6 cellular contexts compared by ENCODE assay signal in genomic region chr10:45787342-45787741, GRCh38. TPM values are rescaled to one million over a fixed set of nuclear protein-coding genes. Genes with fewer than 3 reads are reported as not detected.
DNase-seq lines count a peak whose midpoint lies in the region; ATAC-seq, FAIRE-seq and TF ChIP-seq lines count a peak whose summit lies in the region.
"Not testable (repeated sequence)": the region's sequence is repeated elsewhere in the genome, so short reads cannot be mapped to it uniquely, and the experiment has no call there.

No MANE protein-coding gene starts in this region.

- H3K4me1 Mint-ChIP-seq in CD4-positive, alpha-beta T cell (ENCODE audit: low read depth); GM23338; WTC11: not testable (repeated sequence)

- not testable (repeated sequence) for H3K27ac ChIP-seq in CD4-positive, alpha-beta T cell (ENCODE audit: low read depth, low read length); GM23338 (ENCODE audit: low read depth); HepG2 (ENCODE audit: extremely low read length, insufficient read depth, low read length)
- H3K27ac ChIP-seq in OCI-LY1 (ENCODE audit: low read depth, low read length, poor library complexity, severe bottlenecking) = peak overlapping the region; percentile 28

- H3K4me3 ChIP-seq in GM23338; OCI-LY1 (ENCODE audit: low read depth, low read length, poor library complexity, severe bottlenecking); HepG2 (replicated peaks in 1 of 3; ENCODE audit: insufficient read depth in 1 of 3, low read depth in 2 of 3, low read length in 3 of 3): not testable (repeated sequence)

- H3K9me3 Mint-ChIP-seq in CD4-positive, alpha-beta T cell; GM23338; WTC11: not testable (repeated sequence)

- H2AFZ ChIP-seq in GM23338; OCI-LY1 (ENCODE audit: low read length); HepG2 (ENCODE audit: low read length): not testable (repeated sequence)

- intact Hi-C loops in CD4-positive, alpha-beta T cell (cut with DNase I, micrococcal nuclease); HepG2 (cut with micrococcal nuclease; ENCODE audit: unreplicated experiment): not testable (repeated sequence)

- H3K4me1 ChIP-seq in GM23338 (ENCODE audit: insufficient read depth); OCI-LY1 (ENCODE audit: insufficient read depth, low read length, severe bottlenecking); HepG2 (ENCODE audit: insufficient read depth, low read length): not testable (repeated sequence)

- H3K27me3 ChIP-seq in CD4-positive, alpha-beta T cell (ENCODE audit: control insufficient read depth, insufficient read depth, low read length); GM23338 (ENCODE audit: insufficient read depth); OCI-LY1 (ENCODE audit: insufficient read depth, low read length); HepG2 (ENCODE audit: control insufficient read depth in 1 of 2, insufficient read depth in 2 of 2, low read length in 2 of 2): not testable (repeated sequence)

- not testable (repeated sequence) for H3K9me3 ChIP-seq in CD4-positive, alpha-beta T cell (ENCODE audit: control insufficient read depth, low read length); OCI-LY1 (ENCODE audit: low read length); HepG2 (ENCODE audit: low read length)

- ATAC-seq in CD4-positive, alpha-beta T cell (ENCODE audit: poor library complexity) = not testable (repeated sequence)
- ATAC-seq in GM23338 (peak; percentile 98), WTC11 (peak; percentile 81), HepG2 (peak; percentile 73)

- not testable (repeated sequence) for TF ChIP-seq EP300 in HepG2 (IDR thresholded peaks at IDR 0.05; ENCODE audit: low read depth in 2 of 2, low read length in 2 of 2); HepG2 (CRISPR knock-in tag; IDR thresholded peaks at IDR 0.05; ENCODE audit: borderline replicate concordance)

- in situ Hi-C loops in HepG2 (cut with HindIII; ENCODE audit: extremely low pct_ligation_motif_present, low pct_unique_long_range_greater_than_20kb) = not testable (repeated sequence)

- not testable (repeated sequence) for H3K79me2 ChIP-seq in GM23338 (replicated peaks; ENCODE audit: insufficient read depth); OCI-LY1 (ENCODE audit: insufficient read depth, low read length); HepG2 (ENCODE audit: insufficient read depth, low read length)

- not testable (repeated sequence) for TF ChIP-seq CTCF in CD4-positive, alpha-beta T cell (IDR thresholded peaks at IDR 0.05); GM23338 (conservative IDR thresholded peaks at IDR 0.05; ENCODE audit: low read depth in 2 of 2); OCI-LY1 (IDR thresholded peaks at IDR 0.05; ENCODE audit: low read length); WTC11 (IDR thresholded peaks at IDR 0.05); HepG2 (CRISPR knock-in tag; IDR thresholded peaks at IDR 0.05)

- H3K36me3 Mint-ChIP-seq in CD4-positive, alpha-beta T cell (ENCODE audit: low read depth) = peaks cover 77% of the 10 kb centered on the region
- H3K36me3 Mint-ChIP-seq in GM23338 (ENCODE audit: low read depth) (peaks cover 14% of the 10 kb centered on the region), WTC11 (peaks cover 11% of the 10 kb centered on the region)

- not testable (repeated sequence) for H3K27me3 Mint-ChIP-seq in CD4-positive, alpha-beta T cell; GM23338 (ENCODE audit: insufficient read depth, low read depth, poor library complexity); WTC11 (ENCODE audit: low read depth)

- not testable (repeated sequence) for H3F3A ChIP-seq in GM23338 (replicated peaks; ENCODE audit: low read depth); OCI-LY1 (ENCODE audit: insufficient read depth, low read length)

- BruUV-seq in HepG2 (replicated peaks; lab: Mats Ljungman, UMichigan) = not testable (repeated sequence)

- not testable (repeated sequence) for H3K36me3 ChIP-seq in GM23338 (ENCODE audit: insufficient read depth)
- H3K36me3 ChIP-seq in OCI-LY1 (ENCODE audit: insufficient read depth, low read length) = peaks cover 13% of the 10 kb centered on the region
- peaks cover 3 to 11% of the 10 kb centered on the region in 2 experiments; a peak in 1 of 5 replicates for H3K36me3 ChIP-seq in HepG2 (replicated peaks in 1 of 2; ENCODE audit: control insufficient read depth in 1 of 2, insufficient read depth in 2 of 2, low read length in 2 of 2)

- DNase-seq in CD4-positive, alpha-beta T cell; GM23338 (ENCODE audit: low spot score); WTC11 (ENCODE audit: low spot score); HepG2 (ENCODE audit: low spot score): not testable (repeated sequence)
- DNase-seq in NAMALWA (ENCODE audit: low spot score) = peak; percentile 31

- not testable (repeated sequence) for H3K9ac ChIP-seq in OCI-LY1 (ENCODE audit: low read length); HepG2 (ENCODE audit: insufficient read depth, low read depth, low read length)

- TF ChIP-seq RAD21 in HepG2 (CRISPR knock-in tag; IDR thresholded peaks at IDR 0.05) = not testable (repeated sequence)

- FAIRE-seq in HepG2 (lab: Jason Lieb, UNC) = not testable (repeated sequence)

- not testable (repeated sequence) for H3K9me2 ChIP-seq in GM23338 (ENCODE audit: insufficient read depth); OCI-LY1 (ENCODE audit: low read depth, low read length)

- H3K4me2 ChIP-seq in GM23338; OCI-LY1 (ENCODE audit: low read length); HepG2 (ENCODE audit: low read depth, low read length): not testable (repeated sequence)

- H3K27ac Mint-ChIP-seq in CD4-positive, alpha-beta T cell = peak overlapping the region; percentile 35
- not testable (repeated sequence) for H3K27ac Mint-ChIP-seq in GM23338, WTC11

- POLR2A ChIA-PET in CD4-positive, alpha-beta T cell (lab: Charles Lee); WTC11 (lab: Charles Lee); HepG2 (lab: Yijun Ruan, JAX): not testable (repeated sequence)

- TF ChIP-seq POLR2A in HepG2 (IDR thresholded peaks at IDR 0.05; ENCODE audit: insufficient read depth in 1 of 2, low read depth in 2 of 2, low read length in 2 of 2) = not testable (repeated sequence)

- WGBS in HepG2 (ENCODE audit: low lambda C conversion rate) = 100% methylated on average over 2 of the region's 5 CpGs

- CTCF ChIA-PET in CD4-positive, alpha-beta T cell (lab: Charles Lee); WTC11 (lab: Charles Lee); HepG2 (lab: Yijun Ruan, JAX; ENCODE audit: low intra/inter-chr PET ratio, low total read pairs): not testable (repeated sequence)

- not testable (repeated sequence) for H3K4me3 Mint-ChIP-seq in CD4-positive, alpha-beta T cell; GM23338; WTC11

- H4K20me1 ChIP-seq in GM23338 (replicated peaks; ENCODE audit: insufficient read depth); OCI-LY1 (ENCODE audit: insufficient read depth, low read length); HepG2 (ENCODE audit: insufficient read depth, low read length): not testable (repeated sequence)

RNA-seq across cellular contexts. Expression of gene AGAP4, which starts 60.0 kb away (rescaled TPM):
- 10 to 100 TPM; 23.9 to 24.8 TPM for total RNA-seq in CD4-positive, alpha-beta T cell
- total RNA-seq in GM23338 (2014; rRNA removed; shearing (Covaris generic)) = 15.3 and 21.5 TPM in 2 replicates
- polyA plus RNA-seq in GM23338 (2016; fragmentation: Nextera tagmentation; extraction: Ambion mirVana) (17.6 and 19.9 TPM in 2 replicates), HepG2 (2011; rRNA removed) (31.9 and 38.3 TPM in 2 replicates)
- total RNA-seq in WTC11 (2021) (21.2 to 25.8 TPM (median 22.8 TPM) in 3 replicates), HepG2 (2016; rRNA removed; fragmentation: Illumina TruSeq; extraction: Trizol) (5.8 and 11.0 TPM in 2 replicates)
- total RNA-seq in HepG2 (2016; cell fraction: cytosol; rRNA removed; fragmentation: Illumina TruSeq; extraction: Trizol; ENCODE audit: low read depth) = 15.2 and 16.7 TPM in 2 replicates
- total RNA-seq in HepG2 (2016; cell fraction: insoluble cytoplasmic fraction; rRNA removed; fragmentation: Illumina TruSeq; extraction: Trizol) = 5.7 and 11.6 TPM in 2 replicates
- total RNA-seq in HepG2 (2016; cell fraction: membrane; rRNA removed; fragmentation: Illumina TruSeq; extraction: Trizol) = 8.8 and 9.7 TPM in 2 replicates
- total RNA-seq in HepG2 (2016; cell fraction: nucleus; rRNA removed; fragmentation: Illumina TruSeq; extraction: Trizol) = 15.5 and 20.6 TPM in 2 replicates
- 10.4 and 10.5 TPM in 2 replicates for polyA plus RNA-seq in HepG2 (2011; cell fraction: cytosol; rRNA removed)
- 78.2 and 88.1 TPM in 2 replicates for polyA plus RNA-seq in HepG2 (2011; cell fraction: nucleus; rRNA removed)
- polyA plus RNA-seq in HepG2 (2012) = 17.2 and 19.0 TPM in 2 replicates
- polyA plus RNA-seq in HepG2 (2016; cell fraction: cytosol; fragmentation: Illumina TruSeq; extraction: Trizol; ENCODE audit: low read depth) = 1.7 and 2.1 TPM in 2 replicates
- polyA plus RNA-seq in HepG2 (2016; cell fraction: insoluble cytoplasmic fraction; fragmentation: Illumina TruSeq; extraction: Trizol; ENCODE audit: low read depth) = 7.5 and 8.3 TPM in 2 replicates
- 3.5 and 4.2 TPM in 2 replicates for polyA plus RNA-seq in HepG2 (2016; cell fraction: membrane; fragmentation: Illumina TruSeq; extraction: Trizol; ENCODE audit: low read depth)
- 93.4 and 103 TPM in 2 replicates for polyA plus RNA-seq in HepG2 (2016; cell fraction: nucleus; fragmentation: Illumina TruSeq; extraction: Trizol; ENCODE audit: insufficient read depth, low read depth)
- polyA minus RNA-seq in HepG2 (2011; rRNA and poly(A)+ RNA removed; ENCODE audit: low replicate concordance) = 16.4 and 20.4 TPM in 2 replicates
- polyA minus RNA-seq in HepG2 (2011; cell fraction: cytosol; rRNA and poly(A)+ RNA removed) = 4.4 and 8.4 TPM in 2 replicates
- 22.3 and 32.9 TPM in 2 replicates for polyA minus RNA-seq in HepG2 (2011; cell fraction: nucleus; rRNA and poly(A)+ RNA removed)
